In the genomic region with DNA sequence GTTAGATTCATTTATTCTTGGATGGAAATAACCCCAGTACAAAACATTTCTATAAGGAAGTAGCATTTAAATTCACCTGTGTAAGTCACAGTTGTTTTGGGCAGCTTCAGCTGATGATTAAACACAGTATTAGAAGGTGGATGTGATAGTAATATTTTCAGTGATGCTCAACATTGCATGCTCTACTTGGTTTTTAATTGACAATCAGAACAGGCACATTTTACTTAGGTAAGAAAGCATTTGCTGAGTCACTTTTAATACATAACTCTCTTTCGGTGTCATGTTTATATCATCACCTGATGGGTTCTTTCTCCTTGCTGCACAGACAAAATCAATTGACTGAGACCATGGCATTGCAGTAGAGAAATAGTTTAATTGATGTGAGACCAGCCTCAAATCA, we compare ENCODE assay signal across 33 cellular contexts.
"Had no signal": no experiment of that assay in that cellular context is flagged by ENCODE, and none has a peak within 500 bp of the region (broad histone marks: within the 10 kb centered on the region; RNA-seq: fewer than 3 reads in every experiment).

No MANE protein-coding gene starts in this region.

- H3K27ac ChIP-seq: adrenal gland, body of pancreas, cardiac muscle cell, colonic mucosa, gastroesophageal sphincter, heart right ventricle, WERI-Rb-1 had no signal

- H3K27me3 Mint-ChIP-seq: activated CD8-positive, alpha-beta T cell treated with anti-CD3 and anti-CD28 coated beads for 36 hours; activated naive CD8-positive, alpha-beta T cell treated with anti-CD3 and anti-CD28 coated beads for 36 hours; activated naive CD8-positive, alpha-beta T cell treated with anti-CD3 and anti-CD28 coated beads, Interleukin-2, amount 50 U/mL, for 24 hours; T-helper 17 cell had no signal

- H3K27me3 ChIP-seq: adrenal gland, body of pancreas, cardiac muscle cell, colonic mucosa, esophagus squamous epithelium, gastroesophageal sphincter had no signal

- H3K9me3 ChIP-seq: adrenal gland, body of pancreas, colonic mucosa, gastroesophageal sphincter had no signal

- H3K4me1 ChIP-seq: adrenal gland, body of pancreas, colonic mucosa, heart right ventricle had no signal

- DNase-seq: activated B cell treated with CpG ODN at 0.5 μM for 24 hours; activated CD4-positive, alpha-beta T cell treated with anti-CD3 and anti-CD28 coated beads for 1 hour; activated CD4-positive, alpha-beta T cell treated with anti-CD3 and anti-CD28 coated beads for 48 hours; activated CD4-positive, alpha-beta T cell treated with anti-CD3 and anti-CD28 coated beads, Interleukin-2, amount 50 U/mL, for 1 hour; activated CD4-positive, alpha-beta T cell treated with anti-CD3 and anti-CD28 coated beads, Interleukin-2, amount 50 U/mL, for 48 hours; activated CD8-positive, alpha-beta memory T cell treated with anti-CD3 and anti-CD28 coated beads for 24 hours; activated CD8-positive, alpha-beta T cell treated with anti-CD3 and anti-CD28 coated beads for 36 hours; activated effector memory CD4-positive, alpha-beta T cell treated with anti-CD3 and anti-CD28 coated beads, Interleukin-2, amount 50 U/mL, for 16 hours; activated naive CD4-positive, alpha-beta T cell treated with anti-CD3 and anti-CD28 coated beads for 36 hours; activated naive CD8-positive, alpha-beta T cell treated with anti-CD3 and anti-CD28 coated beads for 36 hours; activated naive CD8-positive, alpha-beta T cell treated with anti-CD3 and anti-CD28 coated beads, Interleukin-2, amount 50 U/mL, for 24 hours; activated T-cell treated with anti-CD3 and anti-CD28 coated beads, Interleukin-2, amount 50 U/mL, for 4 hours; adrenal gland; amygdala; aorta; body of pancreas; central memory CD4-positive, alpha-beta T cell; cerebellar nuclear complex; colonic mucosa; effector CD8-positive, alpha-beta T cell; erythroblast; esophagus squamous epithelium; foreskin melanocyte; heart right ventricle; T-helper 1 cell; T-helper 17 cell; T1000; WERI-Rb-1 had no signal

- H3K4me3 ChIP-seq: adrenal gland, body of pancreas, cardiac muscle cell, colonic mucosa, esophagus squamous epithelium, gastroesophageal sphincter, heart right ventricle had no signal

- H3K36me3 ChIP-seq: adrenal gland, cardiac muscle cell, colonic mucosa, esophagus squamous epithelium, gastroesophageal sphincter, heart right ventricle, WERI-Rb-1 had no signal

- ATAC-seq: body of pancreas, gastroesophageal sphincter, heart right ventricle, T-helper 17 cell had no signal

- H3K9me3 Mint-ChIP-seq: activated naive CD8-positive, alpha-beta T cell treated with anti-CD3 and anti-CD28 coated beads, Interleukin-2, amount 50 U/mL, for 24 hours; activated T-helper 2 cell treated with anti-CD3 and anti-CD28 coated beads, Interferon-gamma antibody, Interleukin-2, Interleukin-4, amounts not matched to agents 10 μg/mL and 5 μg/mL and 100 μg/mL, durations not matched to agents 14 hours and 24 hours and 36 hours had no signal

- H3K27ac Mint-ChIP-seq: activated B cell treated with CpG ODN at 0.5 μM for 24 hours; activated CD8-positive, alpha-beta T cell treated with anti-CD3 and anti-CD28 coated beads for 36 hours; activated naive CD4-positive, alpha-beta T cell treated with anti-CD3 and anti-CD28 coated beads for 36 hours; activated naive CD4-positive, alpha-beta T cell treated with anti-CD3 and anti-CD28 coated beads, Interleukin-2, amount 50 U/mL, for 24 hours; activated naive CD8-positive, alpha-beta T cell treated with anti-CD3 and anti-CD28 coated beads for 36 hours; activated naive CD8-positive, alpha-beta T cell treated with anti-CD3 and anti-CD28 coated beads, Interleukin-2, amount 50 U/mL, for 24 hours; activated T-helper 2 cell treated with anti-CD3 and anti-CD28 coated beads, Interferon-gamma antibody, Interleukin-2, Interleukin-4, amounts not matched to agents 10 μg/mL and 5 μg/mL and 100 μg/mL, durations not matched to agents 14 hours and 24 hours and 36 hours; T-helper 17 cell; T-helper 2 cell treated with Interferon-gamma antibody and Interleukin-4, amounts not matched to agents 5 μg/mL and 100 μg/mL, for 36 hours had no signal

- H3K4me3 Mint-ChIP-seq: activated B cell treated with CpG ODN at 0.5 μM for 24 hours; activated CD8-positive, alpha-beta T cell treated with anti-CD3 and anti-CD28 coated beads for 36 hours; activated naive CD4-positive, alpha-beta T cell treated with anti-CD3 and anti-CD28 coated beads for 36 hours; activated naive CD4-positive, alpha-beta T cell treated with anti-CD3 and anti-CD28 coated beads, Interleukin-2, amount 50 U/mL, for 24 hours; activated naive CD8-positive, alpha-beta T cell treated with anti-CD3 and anti-CD28 coated beads for 36 hours; activated naive CD8-positive, alpha-beta T cell treated with anti-CD3 and anti-CD28 coated beads, Interleukin-2, amount 50 U/mL, for 24 hours; activated T-cell treated with anti-CD3 and anti-CD28 coated beads, Interleukin-2, amount 50 U/mL, for 4 hours; T-helper 17 cell; T-helper 2 cell treated with Interferon-gamma antibody and Interleukin-4, amounts not matched to agents 5 μg/mL and 100 μg/mL, for 36 hours had no signal

- H3K4me1 Mint-ChIP-seq: activated B cell treated with CpG ODN at 0.5 μM for 24 hours; activated naive CD4-positive, alpha-beta T cell treated with anti-CD3 and anti-CD28 coated beads, Interleukin-2, amount 50 U/mL, for 24 hours had no signal
